8 cellular contexts compared by ENCODE assay signal in the genomic region with DNA sequence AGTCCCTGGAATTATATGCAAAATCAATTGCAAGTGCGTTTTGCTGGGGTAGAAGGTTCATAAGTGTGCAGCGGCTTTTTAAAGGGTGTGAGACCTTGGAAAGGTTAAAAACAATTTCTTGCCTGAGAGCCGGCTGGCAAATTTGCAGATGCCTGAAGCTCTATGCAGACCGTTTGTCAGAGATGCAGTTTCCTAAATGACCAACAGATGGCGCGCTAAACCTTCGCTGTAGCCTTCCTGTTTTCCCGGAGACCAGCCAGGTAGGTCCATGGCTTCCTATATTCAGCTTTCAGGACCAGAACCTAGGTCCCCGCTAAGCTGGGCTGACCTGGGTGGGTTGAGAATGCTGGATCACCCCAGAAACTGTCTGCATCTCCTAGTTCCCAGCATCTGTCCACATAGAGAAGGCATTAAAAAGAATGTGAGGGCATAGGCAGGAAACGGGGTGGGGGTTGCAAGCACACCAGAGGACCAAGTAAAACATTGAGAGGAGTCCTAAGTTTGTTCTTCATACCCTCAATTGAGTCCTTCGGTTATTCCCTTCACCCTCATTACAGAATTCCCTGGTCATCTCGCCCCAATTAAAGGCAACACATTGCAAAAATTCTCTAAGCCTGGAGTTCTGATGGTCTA. TPM values are rescaled to one million over a fixed set of nuclear protein-coding genes. Genes with fewer than 3 reads are reported as not detected.
DNase-seq lines count a peak whose midpoint lies in the region; ATAC-seq and TF ChIP-seq lines count a peak whose summit lies in the region.

No MANE protein-coding gene starts in this region.

- H3K79me1 ChIP-seq in neuronal stem cell (ENCODE audit: low read depth, low read length), result no peaks in the 10 kb centered on the region

- WGBS in neuronal stem cell (ENCODE audit: extremely low coverage in 2 of 2, insufficient read length in 2 of 2, insufficient replicate concordance in 1 of 2), 2 donors, result no CpG with 5 or more reads among the region's 12 CpGs
- 18 to 21% methylated on average over 11 to 12 of the region's 12 CpGs for WGBS in tibial nerve, 2 donors

- H3K27me3 ChIP-seq in neuronal stem cell (ENCODE audit: control insufficient read depth in 3 of 3, insufficient read depth in 3 of 3, low read depth in 1 of 3, low read length in 3 of 3), result peaks cover 7 to 33% (median 26%) of the 10 kb centered on the region in 3 experiments
- H3K27me3 ChIP-seq in tibial nerve, result peaks cover 0 to 10% of the 10 kb centered on the region in 2 donors

- H3K23ac ChIP-seq in neuronal stem cell (ENCODE audit: low read depth, low read length, poor library complexity), result no peak overlapping the region

- DNase-seq in DMS153 (lab: John Stamatoyannopoulos, UW), result peak; percentile 66
- DNase-seq in HPDE6-E6E7 (ENCODE audit: extremely low spot score), result peak; percentile 47
- DNase-seq in NCI-H748 treated with DMSO at 0.1 percent for 48 hours (lab: John Stamatoyannopoulos, UW), result peak; percentile 54
- DNase-seq in activated T-cell treated with anti-CD3 and anti-CD28 coated beads for 4 hours, result peak; percentile 7
- DNase-seq in fibroblast of villous mesenchyme (ENCODE audit: low read depth), result peak; percentile 61
- DNase-seq in neuronal stem cell (ENCODE audit: low spot score), result peak; percentile 89
- DNase-seq in tibial nerve (ENCODE audit: low spot score in 2 of 2), result peak; percentile 53 to 74

- no peak overlapping the region for H3K18ac ChIP-seq in neuronal stem cell (ENCODE audit: low read length)

- TF ChIP-seq EP300 in tibial nerve (IDR thresholded peaks at IDR 0.05), result no peak

- no peak overlapping the region for H3K4me2 ChIP-seq in neuronal stem cell (ENCODE audit: insufficient read depth, low read length, poor library complexity, severe bottlenecking)

- no peak for ATAC-seq in HG03457 (IDR thresholded peaks at IDR 0.05; ENCODE audit: unreplicated experiment)

- H3K4me3 ChIP-seq in fibroblast of villous mesenchyme (ENCODE audit: low read depth, low read length) (no peak overlapping the region), neuronal stem cell (ENCODE audit: low read length in 2 of 2) (no peak overlapping the region), tibial nerve (no peak overlapping the region)

- no peak overlapping the region for H2BK5ac ChIP-seq in neuronal stem cell (ENCODE audit: low read length)

- H3K4ac ChIP-seq in neuronal stem cell (ENCODE audit: low read length), result no peak overlapping the region

- H4K8ac ChIP-seq in neuronal stem cell (ENCODE audit: low read depth, low read length), result no peak overlapping the region

- H3K36me3 ChIP-seq in neuronal stem cell (replicated peaks in 1 of 2; ENCODE audit: control insufficient read depth in 2 of 2, insufficient read depth in 2 of 2, low read length in 2 of 2) (no peaks in the 10 kb centered on the region), tibial nerve (no peaks in the 10 kb centered on the region)

- H3K27ac ChIP-seq in neuronal stem cell (replicated peaks; ENCODE audit: low read length) (no peak overlapping the region), tibial nerve (no peak overlapping the region)

- H3K9me3 ChIP-seq in neuronal stem cell (replicated peaks in 1 of 2; ENCODE audit: control insufficient read depth in 2 of 2, insufficient read depth in 1 of 2, low read depth in 1 of 2, low read length in 2 of 2) (no peaks in the 10 kb centered on the region), tibial nerve (peaks cover 0 to 15% (median 0%) of the 10 kb centered on the region in 4 donors)

- H2AFZ ChIP-seq in neuronal stem cell (ENCODE audit: low read length), result no peak overlapping the region

- TF ChIP-seq POLR2A in tibial nerve (IDR thresholded peaks at IDR 0.05), result no peak

- H2AK5ac ChIP-seq in neuronal stem cell (ENCODE audit: low read depth, low read length), result no peak overlapping the region

- no peak overlapping the region for H3K9ac ChIP-seq in neuronal stem cell (ENCODE audit: low read depth, low read length, poor library complexity)

- no peak overlapping the region for H2BK12ac ChIP-seq in neuronal stem cell (ENCODE audit: low read length)

- no peak overlapping the region for H2BK120ac ChIP-seq in neuronal stem cell (ENCODE audit: low read depth, low read length)

- no peak overlapping the region for H3K14ac ChIP-seq in neuronal stem cell (ENCODE audit: low read length)

- H2BK15ac ChIP-seq in neuronal stem cell (ENCODE audit: low read length), result no peak overlapping the region

- H4K91ac ChIP-seq in neuronal stem cell (ENCODE audit: low read depth, low read length, poor library complexity), result no peak overlapping the region

- TF ChIP-seq CTCF in fibroblast of villous mesenchyme (IDR thresholded peaks at IDR 0.05; ENCODE audit: insufficient read depth, low read depth, low read length) (peak; percentile 89), tibial nerve (IDR thresholded peaks at IDR 0.05) (peak; percentile 51 to 72 (median 63))

- H3K4me1 ChIP-seq in neuronal stem cell (ENCODE audit: control insufficient read depth in 2 of 2, insufficient read depth in 1 of 2, low read depth in 1 of 2, low read length in 2 of 2) (no peaks in the 10 kb centered on the region), tibial nerve (no peaks in the 10 kb centered on the region)

RNA-seq across cellular contexts. Expression of gene NOS1, which starts 5.7 kb away (rescaled TPM):
- total RNA-seq in fibroblast of villous mesenchyme (not detected in 2 replicates), tibial nerve (10 to 100 TPM in 3 of 4 donors, 1 to 10 TPM in 1; 6.9 to 32.4 (median 28.1) TPM)
- 0.03 TPM for polyA plus RNA-seq in neuronal stem cell (2013, experiment 1 of 2)
- polyA plus RNA-seq in neuronal stem cell (2013, experiment 2 of 2), result 0.03 TPM

Comparison
In these comparisons a context has a peak if more than half of its experiments do, and no peak if none do; other contexts are left out.
1. DNase-seq: peak in every context shown above with its lines; median percentile 89 in neuronal stem cell; 66 in DMS153; 64 in tibial nerve; 61 in fibroblast of villous mesenchyme; 54 in NCI-H748 treated with DMSO at 0.1 percent for 48 hours; 47 in HPDE6-E6E7; 7 in activated T-cell treated with anti-CD3 and anti-CD28 coated beads for 4 hours.